ENCODE assay signal across 9 cellular contexts in the genomic region with DNA sequence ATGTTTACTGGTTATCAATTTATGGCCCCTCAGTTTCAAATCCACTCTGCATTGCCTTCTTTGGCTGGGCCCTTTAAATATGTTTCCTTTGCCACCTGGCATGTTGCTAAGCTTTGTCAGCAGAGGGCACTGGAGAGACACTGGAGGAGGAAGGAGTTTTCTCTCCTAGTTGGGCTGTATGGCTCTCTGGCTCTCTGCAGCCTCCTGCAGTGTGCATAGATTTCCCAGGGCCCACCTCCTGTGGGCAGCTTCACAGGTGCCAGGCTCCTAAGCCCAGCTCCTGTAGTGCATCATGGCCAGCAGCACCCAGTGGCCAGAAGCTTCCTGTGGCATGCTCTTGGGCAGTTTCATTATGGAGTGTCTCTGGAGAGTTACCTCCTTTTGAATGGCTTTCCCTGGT. TPM values are rescaled to one million over a fixed set of nuclear protein-coding genes. Genes with fewer than 3 reads are reported as not detected.
A peak's percentile ranks its signal among the peaks of the same experiment; 100 is the strongest.
DNase-seq lines count a peak whose midpoint lies in the region; ATAC-seq, FAIRE-seq and TF ChIP-seq lines count a peak whose summit lies in the region.
"Had no signal": no experiment of that assay in that cellular context is flagged by ENCODE, and none has a peak within 500 bp of the region (broad histone marks: within the 10 kb centered on the region; RNA-seq: fewer than 3 reads in every experiment).

No MANE protein-coding gene starts in this region.

- DNase-seq in activated T-cell treated with anti-CD3 and anti-CD28 coated beads, Interleukin-2, amount 50 U/mL, for 72 hours = peak; percentile 41 to 57
- DNase-seq in activated T-cell treated with anti-CD3 and anti-CD28 coated beads for 4 hours = no peak
- peak; percentile 90 for DNase-seq in GM23338 (ENCODE audit: low spot score)
- DNase-seq in LoVo (ENCODE audit: low spot score) = peak; percentile 49
- DNase-seq in OCI-M1 (lab: John Stamatoyannopoulos, UW) = peak; percentile 75
- DNase-seq in astrocyte (ENCODE audit: low read depth) = peak; percentile 24
- no peak for DNase-seq in kidney
- peak; percentile 80 for DNase-seq in superior temporal gyrus (ENCODE audit: extremely low spot score)

- intact Hi-C loops in kidney (cut with DNase I) = no loop called here

- H3K4me3 ChIP-seq in GM23338 = no peak overlapping the region
- no peak overlapping the region for H3K4me3 ChIP-seq in astrocyte (ENCODE audit: insufficient read depth, low read depth, low read length)
- H3K4me3 ChIP-seq in kidney (ENCODE audit: low read length in 2 of 2) = no peak overlapping the region

- H3K9me3 ChIP-seq in astrocyte (ENCODE audit: insufficient read depth, low read depth, low read length) = no peaks in the 10 kb centered on the region
- H3K9me3 ChIP-seq in kidney (ENCODE audit: control insufficient read depth in 1 of 2, low read length in 2 of 2) = no peaks in the 10 kb centered on the region

- H3K36me3 Mint-ChIP-seq in activated T-cell treated with anti-CD3 and anti-CD28 coated beads, Interleukin-2, amount 50 U/mL, for 72 hours (ENCODE audit: insufficient read depth in 2 of 2) = no peaks in the 10 kb centered on the region
- H3K36me3 Mint-ChIP-seq in GM23338 (ENCODE audit: low read depth) (no peaks in the 10 kb centered on the region; the same call in 2 of the 3 replicates), astrocyte (ENCODE audit: low read depth, unreplicated experiment) (no peaks in the 10 kb centered on the region)

- peaks cover 15% of the 10 kb centered on the region for H3K27me3 Mint-ChIP-seq in activated T-cell treated with anti-CD3 and anti-CD28 coated beads, Interleukin-2, amount 50 U/mL, for 72 hours (ENCODE audit: low read depth)
- H3K27me3 Mint-ChIP-seq in GM23338 (ENCODE audit: insufficient read depth, low read depth, poor library complexity) (peaks cover 12% of the 10 kb centered on the region), astrocyte (ENCODE audit: low read depth, unreplicated experiment) (peaks cover 6% of the 10 kb centered on the region)

- TF ChIP-seq CTCF in GM23338 (conservative IDR thresholded peaks at IDR 0.05; ENCODE audit: low read depth in 2 of 2) = peak; percentile 90 to 95
- TF ChIP-seq CTCF in astrocyte (IDR thresholded peaks at IDR 0.05; ENCODE audit: insufficient read depth, low read depth, low read length) = peak; percentile 69
- TF ChIP-seq CTCF in kidney (IDR thresholded peaks at IDR 0.05; ENCODE audit: borderline replicate concordance, extremely low read depth, insufficient read depth) = peak; percentile 57

- H3K27me3 ChIP-seq in GM23338 (ENCODE audit: insufficient read depth) (no peaks in the 10 kb centered on the region), astrocyte (ENCODE audit: insufficient read depth, low read length) (peaks cover 9% of the 10 kb centered on the region)

- peak; percentile 27 to 55 for ATAC-seq in activated T-cell treated with anti-CD3 and anti-CD28 coated beads, Interleukin-2, amount 50 U/mL, for 72 hours (replicated peaks in 1 of 2)
- peak; percentile 52 for ATAC-seq in GM23338

- H3K27ac ChIP-seq in GM23338 (ENCODE audit: low read depth) (no peak overlapping the region), astrocyte (ENCODE audit: low read depth, low read length) (no peak overlapping the region), kidney (ENCODE audit: low read depth in 2 of 2, low read length in 2 of 2) (no peak overlapping the region)

- H3K79me2 ChIP-seq in GM23338 (replicated peaks; ENCODE audit: insufficient read depth) (no peaks in the 10 kb centered on the region), astrocyte (ENCODE audit: insufficient read depth, low read length) (no peaks in the 10 kb centered on the region)

- peaks cover 29% of the 10 kb centered on the region for H3K4me1 Mint-ChIP-seq in activated T-cell treated with anti-CD3 and anti-CD28 coated beads, Interleukin-2, amount 50 U/mL, for 72 hours (ENCODE audit: low read depth)
- H3K4me1 Mint-ChIP-seq in GM23338 = peaks cover 37% of the 10 kb centered on the region
- peaks cover 8% of the 10 kb centered on the region for H3K4me1 Mint-ChIP-seq in astrocyte (ENCODE audit: low read depth, unreplicated experiment)

- H3K9me3 Mint-ChIP-seq in activated T-cell treated with anti-CD3 and anti-CD28 coated beads, Interleukin-2, amount 50 U/mL, for 72 hours = no peaks in the 10 kb centered on the region
- H3K9me3 Mint-ChIP-seq in GM23338 (no peaks in the 10 kb centered on the region; the same call in 2 of the 3 replicates), astrocyte (ENCODE audit: unreplicated experiment) (no peaks in the 10 kb centered on the region)
- H3K9me3 Mint-ChIP-seq: stimulated activated naive CD8-positive, alpha-beta T cell treated with anti-CD3 and anti-CD28 coated beads, Interleukin-15, Interleukin-2, amounts not matched to agents 100 ng/mL and 50 ng/mL, for 24 hours had no signal

- FAIRE-seq in astrocyte (lab: Jason Lieb, UNC) (no peak), kidney (lab: Jason Lieb, UNC) (no peak)

- no peak overlapping the region for H3K9ac ChIP-seq in astrocyte (ENCODE audit: low read length)
- no peak overlapping the region for H3K9ac ChIP-seq in kidney (ENCODE audit: low read length in 2 of 2)

- H4K20me1 ChIP-seq in GM23338 (replicated peaks; ENCODE audit: insufficient read depth) = no peaks in the 10 kb centered on the region
- H4K20me1 ChIP-seq in astrocyte (ENCODE audit: insufficient read depth, low read length) = no peaks in the 10 kb centered on the region

- H3K9me2 ChIP-seq in GM23338 (ENCODE audit: insufficient read depth) = no peaks in the 10 kb centered on the region

- H3K36me3 ChIP-seq in GM23338 (ENCODE audit: insufficient read depth) (no peaks in the 10 kb centered on the region), astrocyte (ENCODE audit: insufficient read depth, low read length) (no peaks in the 10 kb centered on the region), kidney (ENCODE audit: control insufficient read depth in 1 of 2, insufficient read depth in 2 of 2, low read length in 2 of 2) (no peaks in the 10 kb centered on the region)

- H3K4me2 ChIP-seq in GM23338 (no peak overlapping the region), astrocyte (ENCODE audit: low read length) (no peak overlapping the region)

- no peaks in the 10 kb centered on the region; the same call in 1 of the 2 replicates for H3F3A ChIP-seq in GM23338 (replicated peaks; ENCODE audit: low read depth)

- no peak overlapping the region for H3K4me3 Mint-ChIP-seq in activated T-cell treated with anti-CD3 and anti-CD28 coated beads, Interleukin-2, amount 50 U/mL, for 72 hours
- H3K4me3 Mint-ChIP-seq in GM23338 (no peak overlapping the region), astrocyte (ENCODE audit: unreplicated experiment) (no peak overlapping the region)
- H3K4me3 Mint-ChIP-seq: stimulated activated naive CD8-positive, alpha-beta T cell treated with anti-CD3 and anti-CD28 coated beads, Interleukin-15, Interleukin-2, amounts not matched to agents 100 ng/mL and 50 ng/mL, for 24 hours had no signal

- H2AFZ ChIP-seq in GM23338 (no peak overlapping the region), astrocyte (ENCODE audit: low read depth, low read length) (no peak overlapping the region)

- H3K27ac Mint-ChIP-seq in activated T-cell treated with anti-CD3 and anti-CD28 coated beads, Interleukin-2, amount 50 U/mL, for 72 hours = no peak overlapping the region
- H3K27ac Mint-ChIP-seq in GM23338 = no peak overlapping the region
- no peak overlapping the region for H3K27ac Mint-ChIP-seq in astrocyte (ENCODE audit: unreplicated experiment)
- H3K27ac Mint-ChIP-seq: stimulated activated naive CD8-positive, alpha-beta T cell treated with anti-CD3 and anti-CD28 coated beads, Interleukin-15, Interleukin-2, amounts not matched to agents 100 ng/mL and 50 ng/mL, for 24 hours had no signal

- H3K4me1 ChIP-seq in GM23338 (ENCODE audit: insufficient read depth) = peaks cover 12% of the 10 kb centered on the region
- H3K4me1 ChIP-seq in astrocyte (ENCODE audit: insufficient read depth, low read length) = peaks cover 6% of the 10 kb centered on the region
- H3K4me1 ChIP-seq in kidney (ENCODE audit: control insufficient read depth in 1 of 2, insufficient read depth in 1 of 2, low read depth in 1 of 2, low read length in 2 of 2) = peaks cover 0 to 5% of the 10 kb centered on the region in 2 donors

TF ChIP-seq in GM23338, 12 proteins besides CTCF, POLR2A, EP300 and RAD21:
- TF ChIP-seq, protein P1, sequence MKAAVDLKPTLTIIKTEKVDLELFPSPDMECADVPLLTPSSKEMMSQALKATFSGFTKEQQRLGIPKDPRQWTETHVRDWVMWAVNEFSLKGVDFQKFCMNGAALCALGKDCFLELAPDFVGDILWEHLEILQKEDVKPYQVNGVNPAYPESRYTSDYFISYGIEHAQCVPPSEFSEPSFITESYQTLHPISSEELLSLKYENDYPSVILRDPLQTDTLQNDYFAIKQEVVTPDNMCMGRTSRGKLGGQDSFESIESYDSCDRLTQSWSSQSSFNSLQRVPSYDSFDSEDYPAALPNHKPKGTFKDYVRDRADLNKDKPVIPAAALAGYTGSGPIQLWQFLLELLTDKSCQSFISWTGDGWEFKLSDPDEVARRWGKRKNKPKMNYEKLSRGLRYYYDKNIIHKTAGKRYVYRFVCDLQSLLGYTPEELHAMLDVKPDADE (IDR thresholded peaks at IDR 0.05) = no peak
- TF ChIP-seq POLR2AphosphoS5 (IDR thresholded peaks at IDR 0.05; ENCODE audit: low read depth) = no peak
- TF ChIP-seq EZH2 (IDR thresholded peaks at IDR 0.05; ENCODE audit: low read depth, unreplicated experiment) = no peak
- no peak for TF ChIP-seq ZNF114 (CRISPR knock-in tag; IDR thresholded peaks at IDR 0.05)

RNA-seq across cellular contexts. Expression of a gene that starts 23.3 kb away (rescaled TPM):
- total RNA-seq in activated T-cell treated with anti-CD3 and anti-CD28 coated beads, Interleukin-2, amount 50 U/mL, for 72 hours = under 1 TPM; 0.10 to 0.19 TPM
- total RNA-seq in GM23338 (2014; rRNA removed; shearing (Covaris generic)) = 6.0 and 7.9 TPM in 2 replicates
- 2.1 and 3.0 TPM in 2 replicates for polyA plus RNA-seq in GM23338 (2016; fragmentation: Nextera tagmentation; extraction: Ambion mirVana)
- 4.2 and 6.0 TPM in 2 replicates for total RNA-seq in astrocyte
- total RNA-seq in kidney = 0.13 TPM
- 0.24 TPM for polyA plus RNA-seq in kidney (ENCODE audit: insufficient read depth, low read depth, low replicate concordance)

Comparison
In these comparisons a context has a peak if more than half of its experiments do, and no peak if none do; other contexts are left out.
1. DNase-seq: peak in activated T-cell treated with anti-CD3 and anti-CD28 coated beads, Interleukin-2, amount 50 U/mL, for 72 hours (2 of 2), GM23338 (single experiment), LoVo (single experiment), OCI-M1 (single experiment), astrocyte (single experiment) and superior temporal gyrus (single experiment); none in activated T-cell treated with anti-CD3 and anti-CD28 coated beads for 4 hours (single experiment) and kidney (single experiment).
2. Peak in every context shown above with its lines, with median percentiles within 50 percentile points of each other: CTCF ChIP-seq.